In genomic region chr15:63473999-63474809, GRCh38 we compare ENCODE assay signal across 8 cellular contexts. TPM values are rescaled to one million over a fixed set of nuclear protein-coding genes. Genes with fewer than 3 reads are reported as not detected.
DNase-seq lines count a peak whose midpoint lies in the region; ATAC-seq, FAIRE-seq and TF ChIP-seq lines count a peak whose summit lies in the region.

No MANE protein-coding gene starts in this region.

- H3K27ac ChIP-seq in CD8-positive, alpha-beta memory T cell (ENCODE audit: low read depth, low read length): no peak overlapping the region

- no peak for TF ChIP-seq POLR2A in H54 (IDR thresholded peaks at IDR 0.05; ENCODE audit: low read depth, low read length)

- TF ChIP-seq CTCF in cardiac fibroblast (IDR thresholded peaks at IDR 0.05; ENCODE audit: low read depth, low read length): no peak

- H3K27ac Mint-ChIP-seq in CD8-positive, alpha-beta memory T cell: peak overlapping the region; percentile 74 to 98 (median 96)
- peak overlapping the region; percentile 98 to 100 (median 100) for H3K27ac Mint-ChIP-seq in naive B cell

- FAIRE-seq in H54 (lab: Jason Lieb, UNC): no peak

- H3K9me3 Mint-ChIP-seq in CD8-positive, alpha-beta memory T cell: no peaks in the 10 kb centered on the region
- no peaks in the 10 kb centered on the region for H3K9me3 Mint-ChIP-seq in naive B cell

- peaks cover 41% of the 10 kb centered on the region for H3K4me1 ChIP-seq in CD8-positive, alpha-beta memory T cell (ENCODE audit: insufficient read depth, low read length)

- peak overlapping the region in 4 of 7 donors; percentile 20 to 66 (median 66) for H3K4me3 Mint-ChIP-seq in CD8-positive, alpha-beta memory T cell
- peak overlapping the region; percentile 48 to 93 (median 81) for H3K4me3 Mint-ChIP-seq in naive B cell

- peaks cover 24 to 54% (median 51%) of the 10 kb centered on the region in 3 donors for H3K4me1 Mint-ChIP-seq in CD8-positive, alpha-beta memory T cell
- H3K4me1 Mint-ChIP-seq in naive B cell: peaks cover 50 to 82% (median 65%) of the 10 kb centered on the region in 3 donors

- no peaks in the 10 kb centered on the region for H3K36me3 Mint-ChIP-seq in CD8-positive, alpha-beta memory T cell
- no peaks in the 10 kb centered on the region for H3K36me3 Mint-ChIP-seq in naive B cell

- CTCF ChIA-PET in CD8-positive, alpha-beta memory T cell (lab: Charles Lee): interaction anchor here (1.5 to 1.7 kb wide), 2 partner anchors 30 to 31 kb away, joined by 4 to 8 read pairs; partner anchors contain the start of gene USP3

- peak; percentile 53 for ATAC-seq in GM19372 (IDR thresholded peaks at IDR 0.05; ENCODE audit: low read depth, unreplicated experiment)
- ATAC-seq in HG03342 (IDR thresholded peaks at IDR 0.05; ENCODE audit: unreplicated experiment): peak; percentile 51
- peak; percentile 46 for ATAC-seq in SK-N-SH treated with all-trans-retinoic acid at 6 μM for 48 hours
- ATAC-seq in naive B cell (ENCODE audit: low read depth in 2 of 2): peak; percentile 84 to 85

- DNase-seq in CD8-positive, alpha-beta memory T cell: peak in 3 of 5 donors; percentile 41 to 71 (median 60)
- peak; percentile 61 to 68 for DNase-seq in cardiac fibroblast (ENCODE audit: low read depth in 2 of 2)
- peak; percentile 79 for DNase-seq in naive B cell
- DNase-seq in inferior parietal cortex (ENCODE audit: extremely low spot score): no peak
- DNase-seq in H54 (ENCODE audit: insufficient read length, low spot score): no peak

- POLR2A ChIA-PET in CD8-positive, alpha-beta memory T cell (lab: Charles Lee): interaction anchor here (1.0 kb wide), 1 partner anchor 29 kb away, joined by 3 read pairs; no protein-coding TSS in a partner anchor

- H3K27me3 ChIP-seq in CD8-positive, alpha-beta memory T cell (ENCODE audit: insufficient read depth, low read length, poor library complexity, severe bottlenecking): no peaks in the 10 kb centered on the region

- H3K9me3 ChIP-seq in CD8-positive, alpha-beta memory T cell (ENCODE audit: low read length): no peaks in the 10 kb centered on the region

- no peaks in the 10 kb centered on the region for H3K27me3 Mint-ChIP-seq in CD8-positive, alpha-beta memory T cell
- H3K27me3 Mint-ChIP-seq in naive B cell: no peaks in the 10 kb centered on the region

- H3K36me3 ChIP-seq in CD8-positive, alpha-beta memory T cell (ENCODE audit: insufficient read depth, low read length): no peaks in the 10 kb centered on the region

- no peak overlapping the region for H3K4me3 ChIP-seq in CD8-positive, alpha-beta memory T cell (ENCODE audit: low read length)
- H3K4me3 ChIP-seq in cardiac fibroblast (replicated peaks in 1 of 2; ENCODE audit: low read depth in 2 of 2, low read length in 2 of 2): no peak overlapping the region

TF ChIP-seq in SK-N-SH treated with all-trans-retinoic acid at 6 μM for 48 hours, 23 proteins besides CTCF, POLR2A, EP300 and RAD21:
- TF ChIP-seq ZFP3 (CRISPR knock-in tag; IDR thresholded peaks at IDR 0.05): no peak
- TF ChIP-seq GLIS3 (CRISPR knock-in tag; IDR thresholded peaks at IDR 0.05): no peak
- no peak for TF ChIP-seq ARNTL (CRISPR knock-in tag; IDR thresholded peaks at IDR 0.05; ENCODE audit: borderline replicate concordance, low read depth)
- no peak for TF ChIP-seq TCF4 (CRISPR knock-in tag; IDR thresholded peaks at IDR 0.05; ENCODE audit: borderline replicate concordance)
- no peak for TF ChIP-seq CSDC2 (CRISPR knock-in tag; IDR thresholded peaks at IDR 0.05)
- TF ChIP-seq ZC3H10 (CRISPR knock-in tag; IDR thresholded peaks at IDR 0.05): no peak
- TF ChIP-seq OSR1 (CRISPR knock-in tag; IDR thresholded peaks at IDR 0.05): no peak

RNA-seq across cellular contexts. Expression of gene USP3, which starts 30.2 kb away (rescaled TPM):
- 10 to 100 TPM; 36.6 to 38.0 TPM for total RNA-seq in CD8-positive, alpha-beta memory T cell
- polyA plus RNA-seq in CD8-positive, alpha-beta memory T cell: 50.7 TPM
- polyA plus RNA-seq in naive B cell (ENCODE audit: low read depth in 6 of 6): 10 to 100 TPM; 53.6 to 88.0 (median 58.7) TPM

Comparison
In these comparisons a context has a peak if more than half of its experiments do, and no peak if none do; other contexts are left out.
1. DNase-seq: peak in CD8-positive, alpha-beta memory T cell (3 of 5), cardiac fibroblast (2 of 2) and naive B cell (single experiment); none in inferior parietal cortex (single experiment) and H54 (single experiment).
2. Peak in every context shown above with its lines, with median percentiles within 50 percentile points of each other: ATAC-seq.